8 cellular contexts compared by ENCODE assay signal in the genomic region with DNA sequence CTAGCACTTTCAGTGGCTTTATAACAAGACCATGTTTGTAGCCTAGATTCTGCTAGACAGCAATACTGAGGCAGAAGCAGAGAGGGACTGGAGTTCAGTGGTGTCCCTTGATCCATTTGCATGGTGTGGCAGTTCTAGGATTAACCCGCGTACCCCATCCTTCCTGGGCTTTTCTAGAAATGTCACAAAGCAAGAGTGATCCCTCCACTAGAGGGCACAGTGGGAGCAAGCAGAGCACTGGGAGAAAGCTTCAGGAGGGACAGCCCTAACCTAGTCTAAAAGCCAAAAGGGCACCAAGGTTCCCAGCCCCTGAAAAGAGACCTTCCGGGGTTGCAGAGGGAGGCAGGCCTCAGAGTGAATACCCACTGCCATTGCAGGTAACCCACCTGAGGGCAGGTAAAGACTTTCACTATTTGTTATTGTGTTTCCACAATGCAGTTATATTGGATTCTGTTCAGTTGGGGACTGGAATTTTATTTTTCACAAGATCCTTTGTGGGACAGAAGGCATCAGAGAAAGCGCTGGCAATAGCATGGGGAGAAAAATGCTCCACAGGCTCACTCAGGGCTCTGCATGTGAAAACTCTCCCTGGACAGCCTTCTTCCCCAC.
A peak's percentile ranks its signal among the peaks of the same experiment; 100 is the strongest.
DNase-seq lines count a peak whose midpoint lies in the region; ATAC-seq lines count a peak whose summit lies in the region.

No MANE protein-coding gene starts in this region.

- H3K9me3 ChIP-seq in mesenchymal stem cell (ENCODE audit: control insufficient read depth, low read length), result no peaks in the 10 kb centered on the region

- peak overlapping the region; percentile 50 to 77 for H3K18ac ChIP-seq in mesenchymal stem cell (ENCODE audit: low read depth in 1 of 2, low read length in 2 of 2)

- no peaks in the 10 kb centered on the region for H3K36me3 ChIP-seq in mesenchymal stem cell (ENCODE audit: control insufficient read depth in 1 of 2, insufficient read depth in 2 of 2, low read depth in 1 of 2, low read length in 2 of 2)

- H2BK15ac ChIP-seq in mesenchymal stem cell (ENCODE audit: low read depth, poor library complexity, severe bottlenecking), result no peak overlapping the region

- no peak overlapping the region for H2AK5ac ChIP-seq in mesenchymal stem cell (ENCODE audit: low read length, severe bottlenecking)

- H2BK120ac ChIP-seq in mesenchymal stem cell (ENCODE audit: low read depth, low read length), result no peak overlapping the region

- H3K4ac ChIP-seq in mesenchymal stem cell (ENCODE audit: low read depth in 1 of 2, low read length in 2 of 2), result peak overlapping the region in 1 of 2 experiments; percentile 51

- H3K27me3 ChIP-seq in mesenchymal stem cell (ENCODE audit: control insufficient read depth in 1 of 2, insufficient read depth in 1 of 2, low read length in 2 of 2), result peaks cover 0 to 4% of the 10 kb centered on the region in 2 experiments

- no peak overlapping the region for H2BK5ac ChIP-seq in mesenchymal stem cell (ENCODE audit: low read depth, low read length, poor library complexity, severe bottlenecking)

- no peak overlapping the region for H3K9ac ChIP-seq in mesenchymal stem cell (ENCODE audit: low read length)

- H3K4me1 ChIP-seq in mesenchymal stem cell (ENCODE audit: control insufficient read depth, insufficient read depth, low read depth, low read length), result peaks cover 2% of the 10 kb centered on the region

- no peak overlapping the region for H3K23ac ChIP-seq in mesenchymal stem cell (ENCODE audit: low read length in 2 of 2)

- no peaks in the 10 kb centered on the region for H3K79me1 ChIP-seq in mesenchymal stem cell (replicated peaks; ENCODE audit: low read length, poor library complexity, severe bottlenecking)

- H3K4me3 ChIP-seq in mesenchymal stem cell (ENCODE audit: insufficient read depth in 1 of 2, low read depth in 1 of 2, low read length in 2 of 2), result no peak overlapping the region

- ATAC-seq in GM19328 (IDR thresholded peaks at IDR 0.05; ENCODE audit: unreplicated experiment), result no peak

- 33% methylated on average over 4 of the region's 4 CpGs for WGBS in mesenchymal stem cell

- H3K27ac ChIP-seq in mesenchymal stem cell (ENCODE audit: low read length, poor library complexity, severe bottlenecking), result no peak overlapping the region

- DNase-seq in DMS 273 treated with DMSO at 0.1 percent for 48 hours (lab: John Stamatoyannopoulos, UW), result peak; percentile 16
- peak; percentile 39 for DNase-seq in H4 (ENCODE audit: low spot score)
- peak; percentile 81 for DNase-seq in NCI-H748 (lab: John Stamatoyannopoulos, UW; ENCODE audit: unreplicated experiment)
- DNase-seq in activated CD4-positive, alpha-beta T cell treated with anti-CD3 and anti-CD28 coated beads, Interleukin-2, amount 50 U/mL, for 4 hours, result peak; percentile 13 to 15
- peak; percentile 16 for DNase-seq in effector CD8-positive, alpha-beta T cell (lab: John Stamatoyannopoulos, UW)
- peak; percentile 76 for DNase-seq in mesenchymal stem cell
- peak; percentile 9 to 33 for DNase-seq in stimulated activated CD8-positive, alpha-beta memory T cell treated with anti-CD3 and anti-CD28 coated beads, Interleukin-7, amount 100 ng/mL, for 48 hours (ENCODE audit: extremely low read depth in 1 of 2, low read depth in 1 of 2)

- no peak overlapping the region for H3K14ac ChIP-seq in mesenchymal stem cell (ENCODE audit: low read length in 2 of 2)

- H4K8ac ChIP-seq in mesenchymal stem cell (ENCODE audit: low read length), result peak overlapping the region; percentile 3

- H3K4me2 ChIP-seq in mesenchymal stem cell (ENCODE audit: low read length, poor library complexity, severe bottlenecking), result no peak overlapping the region

- no peak overlapping the region for H4K91ac ChIP-seq in mesenchymal stem cell (ENCODE audit: low read length)

- H2BK12ac ChIP-seq in mesenchymal stem cell (ENCODE audit: low read length in 2 of 2), result peak overlapping the region in 1 of 2 experiments; percentile 66

- no peak overlapping the region for H2AFZ ChIP-seq in mesenchymal stem cell (ENCODE audit: low read depth, low read length)

Comparison
In these comparisons a context has a peak if more than half of its experiments do, and no peak if none do; other contexts are left out.
1. DNase-seq: peak in every context shown above with its lines; median percentile 81 in NCI-H748; 76 in mesenchymal stem cell; 39 in H4; 21 in stimulated activated CD8-positive, alpha-beta memory T cell treated with anti-CD3 and anti-CD28 coated beads, Interleukin-7, amount 100 ng/mL, for 48 hours; 16 in DMS 273 treated with DMSO at 0.1 percent for 48 hours; 16 in effector CD8-positive, alpha-beta T cell; 14 in activated CD4-positive, alpha-beta T cell treated with anti-CD3 and anti-CD28 coated beads, Interleukin-2, amount 50 U/mL, for 4 hours.